Comparison of ENCODE assay signal across 8 cellular contexts in the genomic region with DNA sequence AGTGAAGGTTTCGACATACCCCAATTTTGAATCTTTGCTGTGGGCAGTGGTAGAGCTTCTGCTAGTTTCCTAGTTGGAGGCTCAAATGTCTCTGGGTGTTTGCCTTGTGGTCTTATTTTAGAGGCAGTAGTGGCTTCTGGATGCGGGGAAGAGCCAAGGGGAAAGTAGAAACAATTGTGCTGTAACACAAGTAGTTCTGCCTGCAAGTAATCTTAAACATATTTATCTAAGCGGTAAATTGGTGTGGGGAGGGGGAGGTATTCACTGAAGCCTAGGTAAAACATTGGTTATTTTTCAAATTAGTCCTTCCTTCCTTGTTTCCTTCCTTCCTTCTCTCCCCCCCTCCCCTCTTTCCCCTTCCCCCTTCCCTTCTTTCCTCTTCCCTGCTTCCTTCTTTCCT. TPM values are rescaled to one million over a fixed set of nuclear protein-coding genes. Genes with fewer than 3 reads are reported as not detected.
DNase-seq lines count a peak whose midpoint lies in the region; ATAC-seq, FAIRE-seq and TF ChIP-seq lines count a peak whose summit lies in the region.

A gene with protein sequence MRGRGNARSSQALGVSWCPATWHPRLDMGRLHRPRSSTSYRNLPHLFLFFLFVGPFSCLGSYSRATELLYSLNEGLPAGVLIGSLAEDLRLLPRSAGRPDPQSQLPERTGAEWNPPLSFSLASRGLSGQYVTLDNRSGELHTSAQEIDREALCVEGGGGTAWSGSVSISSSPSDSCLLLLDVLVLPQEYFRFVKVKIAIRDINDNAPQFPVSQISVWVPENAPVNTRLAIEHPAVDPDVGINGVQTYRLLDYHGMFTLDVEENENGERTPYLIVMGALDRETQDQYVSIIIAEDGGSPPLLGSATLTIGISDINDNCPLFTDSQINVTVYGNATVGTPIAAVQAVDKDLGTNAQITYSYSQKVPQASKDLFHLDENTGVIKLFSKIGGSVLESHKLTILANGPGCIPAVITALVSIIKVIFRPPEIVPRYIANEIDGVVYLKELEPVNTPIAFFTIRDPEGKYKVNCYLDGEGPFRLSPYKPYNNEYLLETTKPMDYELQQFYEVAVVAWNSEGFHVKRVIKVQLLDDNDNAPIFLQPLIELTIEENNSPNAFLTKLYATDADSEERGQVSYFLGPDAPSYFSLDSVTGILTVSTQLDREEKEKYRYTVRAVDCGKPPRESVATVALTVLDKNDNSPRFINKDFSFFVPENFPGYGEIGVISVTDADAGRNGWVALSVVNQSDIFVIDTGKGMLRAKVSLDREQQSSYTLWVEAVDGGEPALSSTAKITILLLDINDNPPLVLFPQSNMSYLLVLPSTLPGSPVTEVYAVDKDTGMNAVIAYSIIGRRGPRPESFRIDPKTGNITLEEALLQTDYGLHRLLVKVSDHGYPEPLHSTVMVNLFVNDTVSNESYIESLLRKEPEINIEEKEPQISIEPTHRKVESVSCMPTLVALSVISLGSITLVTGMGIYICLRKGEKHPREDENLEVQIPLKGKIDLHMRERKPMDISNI (minus strand): TSS at position 101 of the 400 bp plus-strand sequence. CDS start 691 bp downstream, outside the sequence.

- H3K4me1 ChIP-seq in heart right ventricle, result peaks cover 0 to 4% (median 0%) of the 10 kb centered on the region in 9 donors
- H3K4me1 ChIP-seq in neuronal stem cell (ENCODE audit: control insufficient read depth in 2 of 2, insufficient read depth in 1 of 2, low read depth in 1 of 2, low read length in 2 of 2), result peaks cover 7 to 10% of the 10 kb centered on the region in 2 donors
- H3K4me1 ChIP-seq in aorta (ENCODE audit: control insufficient read depth in 1 of 2, insufficient read depth in 2 of 2, low read length in 2 of 2), result no peaks in the 10 kb centered on the region

- H2BK15ac ChIP-seq in neuronal stem cell (ENCODE audit: low read length), result no peak within 1 kb of the TSS

- H2BK5ac ChIP-seq in neuronal stem cell (ENCODE audit: low read length), result no peak within 1 kb of the TSS

- intact Hi-C loops in heart right ventricle (cut with DNase I) (loop anchor here in 5 of 10 donors (10.0 kb wide), 2 partner anchors 291 to 761 kb away; no protein-coding TSS in a partner anchor), cardiac septum (cut with DNase I) (loop anchor here (10.0 kb wide), 1 partner anchor 291 kb away; no protein-coding TSS in a partner anchor), aorta (cut with DNase I) (loop anchor here (10.0 kb wide), 2 partner anchors 791 to 971 kb away; no protein-coding TSS in a partner anchor)

- no peak for FAIRE-seq in frontal cortex (lab: Jason Lieb, UNC)

- H3K79me1 ChIP-seq in neuronal stem cell (ENCODE audit: low read depth, low read length), result no peaks in the 10 kb centered on the region

- H3K27me3 ChIP-seq in heart right ventricle, result peaks cover 0 to 38% (median 30%) of the 10 kb centered on the region in 7 donors
- H3K27me3 ChIP-seq in neuronal stem cell (ENCODE audit: control insufficient read depth in 3 of 3, insufficient read depth in 3 of 3, low read depth in 1 of 3, low read length in 3 of 3), result peaks cover 0 to 40% (median 35%) of the 10 kb centered on the region in 3 experiments
- no peaks in the 10 kb centered on the region for H3K27me3 ChIP-seq in aorta (ENCODE audit: control insufficient read depth in 1 of 2, insufficient read depth in 2 of 2, low read length in 1 of 2)

- no peak within 1 kb of the TSS for H3K9ac ChIP-seq in neuronal stem cell (ENCODE audit: low read depth, low read length, poor library complexity)

- H3K14ac ChIP-seq in neuronal stem cell (ENCODE audit: low read length), result no peak within 1 kb of the TSS

- no peak within 1 kb of the TSS for H4K8ac ChIP-seq in neuronal stem cell (ENCODE audit: low read depth, low read length)

- H3K4me3 ChIP-seq in heart right ventricle (peak within 1 kb of the TSS in 9 of 10 donors; percentile 17 to 49 (median 44)), neuronal stem cell (ENCODE audit: low read length in 2 of 2) (peak within 1 kb of the TSS; percentile 49 to 79), aorta (ENCODE audit: low read length in 2 of 2) (peak within 1 kb of the TSS; percentile 79 to 95)

- TF ChIP-seq POLR2A in erythroblast (IDR thresholded peaks at IDR 0.05; ENCODE audit: low read length), result no peak

- no peak within 1 kb of the TSS for H2BK12ac ChIP-seq in neuronal stem cell (ENCODE audit: low read length)

- ATAC-seq in heart right ventricle (no peak), aorta (ENCODE audit: low FRiP score) (no peak)

- peak within 1 kb of the TSS; percentile 79 for H3K4me2 ChIP-seq in neuronal stem cell (ENCODE audit: insufficient read depth, low read length, poor library complexity, severe bottlenecking)

- TF ChIP-seq CTCF in heart right ventricle (IDR thresholded peaks at IDR 0.05), result no peak

- H3K23ac ChIP-seq in neuronal stem cell (ENCODE audit: low read depth, low read length, poor library complexity), result no peak within 1 kb of the TSS

- H2AK5ac ChIP-seq in neuronal stem cell (ENCODE audit: low read depth, low read length), result no peak within 1 kb of the TSS

- H3K18ac ChIP-seq in neuronal stem cell (ENCODE audit: low read length), result no peak within 1 kb of the TSS

- H3K9me3 ChIP-seq in heart right ventricle, result no peaks in the 10 kb centered on the region
- no peaks in the 10 kb centered on the region for H3K9me3 ChIP-seq in neuronal stem cell (replicated peaks in 1 of 2; ENCODE audit: control insufficient read depth in 2 of 2, insufficient read depth in 1 of 2, low read depth in 1 of 2, low read length in 2 of 2)
- no peaks in the 10 kb centered on the region for H3K9me3 ChIP-seq in aorta (ENCODE audit: control insufficient read depth, low read length)

- no peak within 1 kb of the TSS for H3K4ac ChIP-seq in neuronal stem cell (ENCODE audit: low read length)

- H3K36me3 ChIP-seq in heart right ventricle, result no peaks in the 10 kb centered on the region
- H3K36me3 ChIP-seq in neuronal stem cell (replicated peaks in 1 of 2; ENCODE audit: control insufficient read depth in 2 of 2, insufficient read depth in 2 of 2, low read length in 2 of 2), result peaks cover 0 to 2% of the 10 kb centered on the region in 2 donors
- no peaks in the 10 kb centered on the region for H3K36me3 ChIP-seq in aorta (ENCODE audit: control insufficient read depth in 1 of 2, insufficient read depth in 2 of 2, low read length in 1 of 2)

- WGBS in heart right ventricle, 2 donors, result 12 to 29% methylated on average over 3 of the region's 3 CpGs
- no CpG with 5 or more reads among the region's 3 CpGs for WGBS in neuronal stem cell (ENCODE audit: extremely low coverage in 2 of 2, insufficient read length in 2 of 2, insufficient replicate concordance in 1 of 2), 2 donors
- WGBS in aorta, 2 donors, result 41 to 48% methylated on average over 3 of the region's 3 CpGs

- H2BK120ac ChIP-seq in neuronal stem cell (ENCODE audit: low read depth, low read length), result no peak within 1 kb of the TSS

- H3K27ac ChIP-seq in heart right ventricle (peak within 1 kb of the TSS in 1 of 10 donors; percentile 3), neuronal stem cell (replicated peaks; ENCODE audit: low read length) (no peak within 1 kb of the TSS), aorta (ENCODE audit: low read depth in 1 of 2, low read length in 2 of 2) (no peak within 1 kb of the TSS)

- DNase-seq in heart right ventricle (no peak), cardiac septum (ENCODE audit: low spot score) (no peak), frontal cortex (ENCODE audit: low spot score in 2 of 2) (no peak), neuronal stem cell (ENCODE audit: low spot score) (no peak), aorta (no peak), kidney tubule cell (ENCODE audit: low spot score) (no peak), erythroblast (lab: John Stamatoyannopoulos, UW) (no peak), putamen (ENCODE audit: low spot score) (no peak)

- no peak within 1 kb of the TSS for H4K91ac ChIP-seq in neuronal stem cell (ENCODE audit: low read depth, low read length, poor library complexity)

- peak within 1 kb of the TSS; percentile 93 for H2AFZ ChIP-seq in neuronal stem cell (ENCODE audit: low read length)

RNA-seq across cellular contexts. Expression of the gene that starts here (rescaled TPM):
- 10 to 100 TPM in 1 of 10 donors, 1 to 10 TPM in 7, under 1 TPM in 2; 0.31 to 27.6 (median 2.7) TPM for total RNA-seq in heart right ventricle
- polyA plus RNA-seq in heart right ventricle, result 1 to 10 TPM in 1 of 2 donors, under 1 TPM in 1; 0.59 to 3.3 TPM
- 6.4 TPM for total RNA-seq in cardiac septum
- 17.9 TPM for total RNA-seq in frontal cortex
- polyA plus RNA-seq in neuronal stem cell (2013, experiment 1 of 2), result 0.10 TPM
- polyA plus RNA-seq in neuronal stem cell (2013, experiment 2 of 2), result 0.12 TPM
- total RNA-seq in aorta, result 10 to 100 TPM in 1 of 2 donors, 1 to 10 TPM in 1; 5.4 to 30.1 TPM
- 1 to 10 TPM in 1 of 2 donors, under 1 TPM in 1; 0.67 to 1.5 TPM for polyA plus RNA-seq in aorta
